ENCODE assay signal across 8 cellular contexts in the genomic region with DNA sequence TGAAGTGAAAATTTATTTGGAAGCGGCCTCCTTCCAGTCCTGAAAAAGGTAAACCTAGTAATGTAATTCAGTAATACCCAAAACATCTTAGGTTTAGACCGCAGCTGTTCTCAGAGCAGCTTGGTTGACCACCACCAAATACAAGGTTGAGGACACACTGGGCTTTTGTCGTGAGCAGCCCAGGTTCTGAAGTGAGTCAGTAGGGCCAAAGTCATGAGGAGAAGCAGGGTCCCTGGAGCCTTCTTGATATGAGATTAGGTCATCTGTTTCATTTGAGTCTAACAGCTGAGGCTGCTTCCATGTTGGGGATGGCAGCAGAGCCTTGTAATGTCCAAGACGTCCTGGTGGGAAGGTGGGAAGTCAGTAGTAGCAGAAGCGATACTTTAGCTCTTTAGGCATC. TPM values are rescaled to one million over a fixed set of nuclear protein-coding genes. Genes with fewer than 3 reads are reported as not detected.
DNase-seq lines count a peak whose midpoint lies in the region; ATAC-seq, FAIRE-seq and TF ChIP-seq lines count a peak whose summit lies in the region.

No MANE protein-coding gene starts in this region.

- H3K4me1 ChIP-seq in ES-I3 (ENCODE audit: insufficient read depth, low read length), result peaks cover 9% of the 10 kb centered on the region
- peaks cover 41% of the 10 kb centered on the region for H3K4me1 ChIP-seq in Panc1 (ENCODE audit: control insufficient read depth, insufficient read depth, low read length)

- no TSS peak for BruUV-seq in Panc1 (replicated peaks; lab: Mats Ljungman, UMichigan)

- H3K27ac ChIP-seq in Panc1 (ENCODE audit: low read length), result peak overlapping the region; percentile 58

- in situ Hi-C loops in Panc1 (cut with HindIII; ENCODE audit: low pct_unique_long_range_greater_than_20kb, low sequenced_read_pairs), result no loop called here

- H3K27me3 Mint-ChIP-seq in progenitor cell of endocrine pancreas, result no peaks in the 10 kb centered on the region

- H3K36me3 ChIP-seq in ES-I3 (ENCODE audit: insufficient read depth, low read length) (no peaks in the 10 kb centered on the region), Panc1 (ENCODE audit: control insufficient read depth, insufficient read depth, low read length) (peaks cover 2% of the 10 kb centered on the region; the same call in 1 of the 2 replicates)

- peaks cover 14% of the 10 kb centered on the region for H3K36me3 Mint-ChIP-seq in progenitor cell of endocrine pancreas (ENCODE audit: insufficient read depth)

- POLR2A ChIA-PET in Panc1 (lab: Charles Lee), result no interaction called here

- H3K4me3 Mint-ChIP-seq in progenitor cell of endocrine pancreas (ENCODE audit: low read depth), result peak overlapping the region; percentile 97

- intact Hi-C loops in Panc1 (cut with micrococcal nuclease; ENCODE audit: unreplicated experiment), result no loop called here

- no peak for DNase-seq in Panc1 (ENCODE audit: low read depth, low spot score)
- DNase-seq in epithelial cell of proximal tubule (ENCODE audit: low read depth), result no peak
- DNase-seq in progenitor cell of endocrine pancreas (ENCODE audit: low spot score, unreplicated experiment), result no peak
- DNase-seq in D721Med (ENCODE audit: insufficient read length, low spot score), result no peak

- H3K4me3 ChIP-seq in Panc1 (ENCODE audit: low read depth in 2 of 2, low read length in 2 of 2), result peak overlapping the region; percentile 56 to 84
- H3K4me3 ChIP-seq in epithelial cell of proximal tubule (ENCODE audit: low read depth, low read length), result peak overlapping the region; percentile 77

- TF ChIP-seq CTCF in Panc1 (IDR thresholded peaks at IDR 0.05) (no peak), epithelial cell of proximal tubule (conservative IDR thresholded peaks at IDR 0.05; ENCODE audit: low read depth, low read length) (no peak), progenitor cell of endocrine pancreas (IDR thresholded peaks at IDR 0.05; ENCODE audit: unreplicated experiment) (no peak), D721Med (IDR thresholded peaks at IDR 0.05; ENCODE audit: insufficient read depth, missing control alignments) (no peak)

- peak overlapping the region; percentile 27 for H3K27ac Mint-ChIP-seq in progenitor cell of endocrine pancreas

- H3K9ac ChIP-seq in ES-I3 (ENCODE audit: low read depth, low read length), result peak overlapping the region; percentile 80; the same call in 1 of the 2 replicates

- FAIRE-seq in D721Med (lab: Jason Lieb, UNC), result no peak

- peaks cover 42% of the 10 kb centered on the region for H3K4me1 Mint-ChIP-seq in progenitor cell of endocrine pancreas (ENCODE audit: low read depth)

- CTCF ChIA-PET in Panc1 (lab: Charles Lee), result interaction anchor here (0.6 kb wide), 1 partner anchor 588 kb away, joined by 3 read pairs; no protein-coding TSS in a partner anchor

- H3K27me3 ChIP-seq in Panc1 (ENCODE audit: control insufficient read depth, insufficient read depth, low read length), result no peaks in the 10 kb centered on the region

- H3K9me3 ChIP-seq in ES-I3 (ENCODE audit: control insufficient read depth, insufficient read depth, low read length), result no peaks in the 10 kb centered on the region
- no peaks in the 10 kb centered on the region for H3K9me3 ChIP-seq in Panc1 (ENCODE audit: control insufficient read depth, insufficient read depth, low read depth, low read length)

- no peaks in the 10 kb centered on the region for H3K9me3 Mint-ChIP-seq in progenitor cell of endocrine pancreas (ENCODE audit: low read depth)

- ATAC-seq in Panc1 (no peak), HG03520 (IDR thresholded peaks at IDR 0.05; ENCODE audit: unreplicated experiment) (no peak), GM21529 (IDR thresholded peaks at IDR 0.05; ENCODE audit: unreplicated experiment) (no peak), GM18861 (IDR thresholded peaks at IDR 0.05; ENCODE audit: unreplicated experiment) (no peak)

RNA-seq across cellular contexts. Expression of a gene that starts 2.2 kb away (rescaled TPM):
- total RNA-seq in Panc1 (2021; ENCODE audit: unreplicated experiment) (94.5 TPM), epithelial cell of proximal tubule (81.2 and 101 TPM in 2 replicates), progenitor cell of endocrine pancreas (78.1 and 78.4 TPM in 2 replicates)
- 58.6 TPM for polyA plus RNA-seq in Panc1 (2012; ENCODE audit: insufficient read length)

RNA-seq across cellular contexts. Expression of a gene that starts 39.6 kb away (rescaled TPM):
- total RNA-seq in Panc1 (2021; ENCODE audit: unreplicated experiment) (18.4 TPM), epithelial cell of proximal tubule (46.1 and 65.3 TPM in 2 replicates), progenitor cell of endocrine pancreas (75.8 and 76.7 TPM in 2 replicates)
- 21.4 TPM for polyA plus RNA-seq in Panc1 (2012; ENCODE audit: insufficient read length)
